In genomic region chr11:131349368-131350086, GRCh38 we compare ENCODE assay signal across 23 cellular contexts.
"Had no signal": no experiment of that assay in that cellular context is flagged by ENCODE, and none has a peak within 500 bp of the region (broad histone marks: within the 10 kb centered on the region; RNA-seq: fewer than 3 reads in every experiment).

No MANE protein-coding gene starts in this region.

- H3K4me3 ChIP-seq: esophagus squamous epithelium, gastroesophageal sphincter, left ventricle myocardium inferior, lower lobe of right lung, tibial artery, upper lobe of right lung, vagina had no signal

- H3K27ac Mint-ChIP-seq: effector memory CD8-positive, alpha-beta T cell; memory B cell; naive B cell; nephron progenitor cell; stimulated activated memory B cell treated with anti-CD40 and anti-IgM and Interleukin-4, amounts not matched to agents 10 μg/mL and 1 μg/mL and 100 μg/mL, for 72 hours; stimulated activated naive CD8-positive, alpha-beta T cell treated with anti-CD3 and anti-CD28 coated beads, Interleukin-15, Interleukin-2, amounts not matched to agents 100 ng/mL and 50 ng/mL, for 24 hours had no signal

- H3K36me3 ChIP-seq: esophagus squamous epithelium, gastroesophageal sphincter, left ventricle myocardium inferior, lower lobe of right lung, neutrophil, tibial artery, upper lobe of right lung, vagina had no signal

- DNase-seq: effector memory CD8-positive, alpha-beta T cell; esophagus squamous epithelium; foreskin fibroblast; kidney; left cardiac atrium; left ventricle myocardium inferior; lower lobe of right lung; midbrain; naive B cell; nephron progenitor cell; posterior cingulate gyrus; right cardiac atrium; stimulated activated CD4-positive, alpha-beta T cell treated with anti-CD3 and anti-CD28 coated beads, Interleukin-15, amount 100 ng/mL, for 24 hours; stimulated activated CD4-positive, alpha-beta T cell treated with anti-CD3 and anti-CD28 coated beads, Interleukin-1b, Interleukin-23, amount 100 ng/mL, for 48 hours; stimulated activated CD4-positive, alpha-beta T cell treated with anti-CD3 and anti-CD28 coated beads, Interleukin-4, amount 100 ng/mL, for 24 hours; tibial artery; upper lobe of right lung had no signal

- H3K27ac ChIP-seq: esophagus squamous epithelium, gastroesophageal sphincter, left ventricle myocardium inferior, lower lobe of right lung, neutrophil, tibial artery, upper lobe of right lung, vagina had no signal

- H3K4me1 Mint-ChIP-seq: memory B cell; naive B cell; nephron progenitor cell; stimulated activated memory B cell treated with anti-CD40 and anti-IgM and Interleukin-4, amounts not matched to agents 10 μg/mL and 1 μg/mL and 100 μg/mL, for 72 hours had no signal

- FAIRE-seq: kidney had no signal

- H3K27me3 ChIP-seq: esophagus squamous epithelium, neutrophil, tibial artery, upper lobe of right lung, vagina had no signal

- H3K4me1 ChIP-seq: esophagus squamous epithelium, gastroesophageal sphincter, left ventricle myocardium inferior, lower lobe of right lung, tibial artery, upper lobe of right lung, vagina had no signal

- H3K27me3 Mint-ChIP-seq: effector memory CD8-positive, alpha-beta T cell; memory B cell; naive B cell; stimulated activated memory B cell treated with anti-CD40 and anti-IgM and Interleukin-4, amounts not matched to agents 10 μg/mL and 1 μg/mL and 100 μg/mL, for 72 hours; stimulated activated naive CD8-positive, alpha-beta T cell treated with anti-CD3 and anti-CD28 coated beads, Interleukin-15, Interleukin-2, amounts not matched to agents 100 ng/mL and 50 ng/mL, for 24 hours had no signal

- H3K4me3 Mint-ChIP-seq: effector memory CD8-positive, alpha-beta T cell; memory B cell; naive B cell; nephron progenitor cell; stimulated activated memory B cell treated with anti-CD40 and anti-IgM and Interleukin-4, amounts not matched to agents 10 μg/mL and 1 μg/mL and 100 μg/mL, for 72 hours; stimulated activated naive CD8-positive, alpha-beta T cell treated with anti-CD3 and anti-CD28 coated beads, Interleukin-15, Interleukin-2, amounts not matched to agents 100 ng/mL and 50 ng/mL, for 24 hours had no signal

- ATAC-seq: effector memory CD8-positive, alpha-beta T cell; gastroesophageal sphincter; left cardiac atrium; lower lobe of right lung; right cardiac atrium; stimulated activated memory B cell treated with anti-CD40 and anti-IgM and Interleukin-4, amounts not matched to agents 10 μg/mL and 1 μg/mL and 100 μg/mL, for 72 hours; upper lobe of right lung had no signal

- H3K9me3 Mint-ChIP-seq: nephron progenitor cell had no signal

- H3K9me3 ChIP-seq: esophagus squamous epithelium, gastroesophageal sphincter, left ventricle myocardium inferior, lower lobe of right lung, neutrophil, tibial artery, upper lobe of right lung, vagina had no signal

- H3K36me3 Mint-ChIP-seq: memory B cell; naive B cell; stimulated activated memory B cell treated with anti-CD40 and anti-IgM and Interleukin-4, amounts not matched to agents 10 μg/mL and 1 μg/mL and 100 μg/mL, for 72 hours had no signal
